ENCODE assay signal across 2 cellular contexts in the genomic region with DNA sequence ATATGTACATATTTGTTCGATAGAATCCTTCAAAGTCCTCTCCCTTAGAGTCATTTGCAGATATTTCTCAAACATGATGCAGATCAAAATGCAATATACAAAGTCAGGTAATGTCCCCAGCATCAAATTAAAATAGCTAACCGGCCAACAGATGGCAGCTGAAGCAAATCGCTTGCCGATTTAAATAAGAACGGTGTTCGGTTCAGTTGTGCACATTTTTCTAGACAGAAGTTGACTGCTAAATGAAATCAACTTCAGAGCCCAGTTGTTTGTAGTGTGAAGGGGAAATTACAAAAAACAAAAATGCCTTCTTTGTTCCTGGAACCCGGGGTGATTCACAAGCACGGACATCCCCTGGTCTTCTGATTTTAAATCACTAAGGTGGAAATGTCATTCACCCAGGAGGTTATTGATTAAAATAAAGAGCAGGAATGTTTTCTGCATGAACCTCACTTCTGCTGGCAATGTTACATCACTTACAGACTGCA.
TF ChIP-seq lines count a peak whose summit lies in the region.

No MANE protein-coding gene starts in this region.

TF ChIP-seq in IMR-90, 13 proteins besides CTCF, POLR2A, EP300 and RAD21 (continued from another document):
- TF ChIP-seq, protein P1, sequence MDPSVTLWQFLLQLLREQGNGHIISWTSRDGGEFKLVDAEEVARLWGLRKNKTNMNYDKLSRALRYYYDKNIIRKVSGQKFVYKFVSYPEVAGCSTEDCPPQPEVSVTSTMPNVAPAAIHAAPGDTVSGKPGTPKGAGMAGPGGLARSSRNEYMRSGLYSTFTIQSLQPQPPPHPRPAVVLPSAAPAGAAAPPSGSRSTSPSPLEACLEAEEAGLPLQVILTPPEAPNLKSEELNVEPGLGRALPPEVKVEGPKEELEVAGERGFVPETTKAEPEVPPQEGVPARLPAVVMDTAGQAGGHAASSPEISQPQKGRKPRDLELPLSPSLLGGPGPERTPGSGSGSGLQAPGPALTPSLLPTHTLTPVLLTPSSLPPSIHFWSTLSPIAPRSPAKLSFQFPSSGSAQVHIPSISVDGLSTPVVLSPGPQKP (IDR thresholded peaks at IDR 0.05; ENCODE audit: borderline replicate concordance, low read depth, low read length), result no peak
- no peak for TF ChIP-seq SMC3 (IDR thresholded peaks at IDR 0.05; ENCODE audit: low read depth, low read length)
- no peak for TF ChIP-seq MAZ (IDR thresholded peaks at IDR 0.05; ENCODE audit: borderline replicate concordance, low read depth, low read length)

TF ChIP-seq in neural cell, 6 proteins besides CTCF, POLR2A, EP300 and RAD21 (continued from another document):
- TF ChIP-seq, protein P2, sequence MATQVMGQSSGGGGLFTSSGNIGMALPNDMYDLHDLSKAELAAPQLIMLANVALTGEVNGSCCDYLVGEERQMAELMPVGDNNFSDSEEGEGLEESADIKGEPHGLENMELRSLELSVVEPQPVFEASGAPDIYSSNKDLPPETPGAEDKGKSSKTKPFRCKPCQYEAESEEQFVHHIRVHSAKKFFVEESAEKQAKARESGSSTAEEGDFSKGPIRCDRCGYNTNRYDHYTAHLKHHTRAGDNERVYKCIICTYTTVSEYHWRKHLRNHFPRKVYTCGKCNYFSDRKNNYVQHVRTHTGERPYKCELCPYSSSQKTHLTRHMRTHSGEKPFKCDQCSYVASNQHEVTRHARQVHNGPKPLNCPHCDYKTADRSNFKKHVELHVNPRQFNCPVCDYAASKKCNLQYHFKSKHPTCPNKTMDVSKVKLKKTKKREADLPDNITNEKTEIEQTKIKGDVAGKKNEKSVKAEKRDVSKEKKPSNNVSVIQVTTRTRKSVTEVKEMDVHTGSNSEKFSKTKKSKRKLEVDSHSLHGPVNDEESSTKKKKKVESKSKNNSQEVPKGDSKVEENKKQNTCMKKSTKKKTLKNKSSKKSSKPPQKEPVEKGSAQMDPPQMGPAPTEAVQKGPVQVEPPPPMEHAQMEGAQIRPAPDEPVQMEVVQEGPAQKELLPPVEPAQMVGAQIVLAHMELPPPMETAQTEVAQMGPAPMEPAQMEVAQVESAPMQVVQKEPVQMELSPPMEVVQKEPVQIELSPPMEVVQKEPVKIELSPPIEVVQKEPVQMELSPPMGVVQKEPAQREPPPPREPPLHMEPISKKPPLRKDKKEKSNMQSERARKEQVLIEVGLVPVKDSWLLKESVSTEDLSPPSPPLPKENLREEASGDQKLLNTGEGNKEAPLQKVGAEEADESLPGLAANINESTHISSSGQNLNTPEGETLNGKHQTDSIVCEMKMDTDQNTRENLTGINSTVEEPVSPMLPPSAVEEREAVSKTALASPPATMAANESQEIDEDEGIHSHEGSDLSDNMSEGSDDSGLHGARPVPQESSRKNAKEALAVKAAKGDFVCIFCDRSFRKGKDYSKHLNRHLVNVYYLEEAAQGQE (IDR thresholded peaks at IDR 0.05; ENCODE audit: borderline replicate concordance), result no peak
